In genomic region chr4:188045461-188045860, GRCh38 we compare ENCODE assay signal across 10 cellular contexts. TPM values are rescaled to one million over a fixed set of nuclear protein-coding genes. Genes with fewer than 3 reads are reported as not detected.
"Had no signal": no experiment of that assay in that cellular context is flagged by ENCODE, and none has a peak within 500 bp of the region (broad histone marks: within the 10 kb centered on the region; RNA-seq: fewer than 3 reads in every experiment).

No MANE protein-coding gene starts in this region.

RNA-seq across cellular contexts. Expression of gene ZFP42, which starts 49.9 kb away (rescaled TPM):
- total RNA-seq: OCI-LY7, PC-3, PC-9, Peyer's patch, Right ventricle myocardium inferior, Right ventricle myocardium superior, SJCRH30, SJSA1, SK-MEL-5 had no signal
- polyA plus RNA-seq: SK-N-SH had no signal
